ENCODE assay signal across 27 cellular contexts in the genomic region with DNA sequence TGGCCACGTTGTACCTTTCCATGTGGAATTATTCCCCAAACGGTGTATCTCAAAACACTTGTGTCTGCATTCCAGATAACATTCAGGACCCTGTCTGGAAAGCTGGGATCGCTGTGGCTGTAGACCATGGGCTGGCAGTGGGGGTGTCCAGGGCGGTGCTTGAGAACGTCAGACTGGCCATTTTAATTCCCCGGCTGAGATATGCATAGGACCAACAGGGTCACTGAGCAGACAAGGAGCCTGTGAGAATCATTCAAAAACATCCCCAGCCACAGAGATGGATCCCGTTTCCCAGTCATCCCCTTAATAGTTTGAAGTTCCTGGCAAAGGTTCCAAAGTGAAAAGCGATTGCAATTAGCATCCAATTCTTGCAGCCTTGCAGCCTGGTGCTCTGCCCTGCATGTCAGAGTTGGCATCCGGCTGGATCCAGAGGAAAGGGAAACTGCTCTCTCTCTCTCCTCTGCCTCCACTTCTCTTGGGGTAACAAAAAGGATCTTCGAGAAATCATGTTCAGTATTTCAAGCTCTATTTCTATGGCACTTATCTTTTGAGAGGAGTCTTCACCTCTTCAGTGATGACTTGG. TPM values are rescaled to one million over a fixed set of nuclear protein-coding genes. Genes with fewer than 3 reads are reported as not detected.
DNase-seq lines count a peak whose midpoint lies in the region; FAIRE-seq and TF ChIP-seq lines count a peak whose summit lies in the region.
"Had no signal": no experiment of that assay in that cellular context is flagged by ENCODE, and none has a peak within 500 bp of the region (broad histone marks: within the 10 kb centered on the region; RNA-seq: fewer than 3 reads in every experiment).

No MANE protein-coding gene starts in this region.

- TF ChIP-seq CTCF in D721Med (IDR thresholded peaks at IDR 0.05; ENCODE audit: insufficient read depth, missing control alignments) (no peak), GM10266 (IDR thresholded peaks at IDR 0.05; ENCODE audit: control insufficient read depth, insufficient read depth, low read depth, missing control alignments) (no peak)

- no peaks in the 10 kb centered on the region for H3K27me3 ChIP-seq in ACC112 (ENCODE audit: insufficient read depth, low read length)
- H3K27me3 ChIP-seq in SJSA1 (replicated peaks) = no peaks in the 10 kb centered on the region
- H3K27me3 ChIP-seq in layer of hippocampus (ENCODE audit: control insufficient read depth, insufficient read depth, low read length) = no peaks in the 10 kb centered on the region
- H3K27me3 ChIP-seq: BE2C, esophagus squamous epithelium, neutrophil, suprapubic skin, uterus had no signal

- no peaks in the 10 kb centered on the region for H3K9me3 ChIP-seq in SJSA1 (replicated peaks)
- H3K9me3 ChIP-seq: BE2C, esophagus squamous epithelium, neutrophil, suprapubic skin, uterus had no signal

- H3K79me2 ChIP-seq in ACC112 (ENCODE audit: control insufficient read depth, insufficient read depth, low read length, unreplicated experiment) = no peaks in the 10 kb centered on the region

- no peak for TF ChIP-seq POLR2A in H54 (IDR thresholded peaks at IDR 0.05; ENCODE audit: low read depth, low read length)

- DNase-seq in SJSA1 (ENCODE audit: low read depth in 1 of 2, low spot score in 2 of 2) = no peak
- DNase-seq in D721Med (ENCODE audit: insufficient read length, low spot score) = no peak
- DNase-seq in NCI-H1436 treated with DMSO at 0.1 percent for 48 hours (lab: John Stamatoyannopoulos, UW) = no peak
- DNase-seq in GM10266 (ENCODE audit: extremely low spot score) = no peak
- no peak for DNase-seq in H54 (ENCODE audit: insufficient read length, low spot score)
- DNase-seq: activated B cell treated with CpG ODN at 0.5 μM for 24 hours; activated CD4-positive, alpha-beta T cell treated with anti-CD3 and anti-CD28 coated beads, Interleukin-2, amount 50 U/mL, for 4 hours; BE2C; DMS53; effector CD8-positive, alpha-beta T cell; esophagus squamous epithelium; GF-D8; GOT3; kidney glomerular epithelial cell; NCI-H1105; NCI-H2029 treated with DMSO at 0.1 percent for 48 hours; NCI-H345; OCI-M1; uterus had no signal

- FAIRE-seq in D721Med (lab: Jason Lieb, UNC) (no peak), H54 (lab: Jason Lieb, UNC) (no peak)
- FAIRE-seq: A204.1 had no signal

- peaks cover 8% of the 10 kb centered on the region for H3K4me1 ChIP-seq in ACC112 (ENCODE audit: control insufficient read depth, insufficient read depth, low read length, unreplicated experiment)
- peaks cover 26% of the 10 kb centered on the region for H3K4me1 ChIP-seq in SJSA1 (replicated peaks)
- H3K4me1 ChIP-seq: BE2C, esophagus squamous epithelium, suprapubic skin, uterus had no signal

- H3K36me3 ChIP-seq in ACC112 (ENCODE audit: insufficient read depth, low read length) (peaks cover 4% of the 10 kb centered on the region; the same call in 1 of the 2 replicates), SJSA1 (peaks cover 6% of the 10 kb centered on the region; the same call in 1 of the 2 replicates)
- H3K36me3 ChIP-seq: BE2C, uterus had no signal

- H3K27ac ChIP-seq in ACC112 (ENCODE audit: low read depth, low read length) (peak overlapping the region; percentile 73), SJSA1 (peak overlapping the region; percentile 63), cingulate gyrus (ENCODE audit: low read depth, low read length) (peak overlapping the region; percentile 80), layer of hippocampus (ENCODE audit: low read depth, low read length) (peak overlapping the region; percentile 39)
- H3K27ac ChIP-seq: esophagus squamous epithelium, HL-60, neutrophil, suprapubic skin, uterus had no signal

- peak overlapping the region; percentile 17; the same call in 1 of the 2 replicates for H3K4me3 ChIP-seq in ACC112 (ENCODE audit: low read depth, low read length)
- H3K4me3 ChIP-seq in SJSA1 = no peak overlapping the region
- H3K4me3 ChIP-seq: esophagus squamous epithelium, smooth muscle cell, suprapubic skin, uterus had no signal

- H2AFZ ChIP-seq in ACC112 (ENCODE audit: low read length, unreplicated experiment) = no peak overlapping the region

RNA-seq across cellular contexts. Expression of a gene that starts 41.6 kb away (rescaled TPM):
- 7.5 and 9.2 TPM in 2 replicates for total RNA-seq in SJSA1 (2014; rRNA removed; shearing (Covaris generic))
